Comparison of ENCODE assay signal across 18 cellular contexts in genomic region chr2:176665086-176665485, GRCh38.
DNase-seq lines count a peak whose midpoint lies in the region; ATAC-seq, FAIRE-seq and TF ChIP-seq lines count a peak whose summit lies in the region.
"Had no signal": no experiment of that assay in that cellular context is flagged by ENCODE, and none has a peak within 500 bp of the region (broad histone marks: within the 10 kb centered on the region; RNA-seq: fewer than 3 reads in every experiment).

No MANE protein-coding gene starts in this region.

- TF ChIP-seq CTCF in PC-9 (conservative IDR thresholded peaks at IDR 0.05) (no peak), bronchial epithelial cell (IDR thresholded peaks at IDR 0.05; ENCODE audit: insufficient read depth, low read length, severe bottlenecking) (no peak), type B pancreatic cell (conservative IDR thresholded peaks at IDR 0.05) (no peak), Calu3 (IDR thresholded peaks at IDR 0.05; ENCODE audit: unreplicated experiment) (no peak)

- CTCF ChIA-PET in PC-9 (lab: Charles Lee) (interaction anchor here (1.1 kb wide), 1 partner anchor 11 kb away, joined by 4 read pairs; no protein-coding TSS in a partner anchor), Calu3 (lab: Charles Lee) (interaction anchor here (0.7 to 1.5 kb wide), 6 partner anchors 10 to 655 kb away, joined by 3 to 14 read pairs (median 4); no protein-coding TSS in a partner anchor)

- H4K20me1 ChIP-seq in PC-9 (ENCODE audit: insufficient read depth): no peaks in the 10 kb centered on the region

- ATAC-seq in HG03135 (IDR thresholded peaks at IDR 0.05; ENCODE audit: unreplicated experiment): no peak
- ATAC-seq: HepG2 had no signal

- H3K9me3 ChIP-seq in PC-9 (ENCODE audit: insufficient read depth, low read depth): no peaks in the 10 kb centered on the region
- H3K9me3 ChIP-seq: Caco-2 had no signal

- no peak overlapping the region for H2AFZ ChIP-seq in PC-9

- no peak for FAIRE-seq in bronchial epithelial cell (lab: Jason Lieb, UNC)
- FAIRE-seq: H1, HepG2 had no signal

- H3K4me1 Mint-ChIP-seq in type B pancreatic cell (ENCODE audit: unreplicated experiment) (peaks cover 14% of the 10 kb centered on the region), Calu3 (ENCODE audit: low read depth, unreplicated experiment) (peaks cover 17% of the 10 kb centered on the region)
- H3K4me1 Mint-ChIP-seq: IgD-negative memory B cell had no signal

- intact Hi-C loops in PC-9 (cut with micrococcal nuclease; ENCODE audit: unreplicated experiment): no loop called here
- intact Hi-C loops in Calu3 (cut with micrococcal nuclease; ENCODE audit: unreplicated experiment): no loop called here

- DNase-seq in PC-9 (peak; percentile 8 to 63), bronchial epithelial cell (ENCODE audit: low read depth) (peak; percentile 25), glomerular visceral epithelial cell (ENCODE audit: extremely low spot score) (peak; percentile 31), type B pancreatic cell (ENCODE audit: extremely low spot score, unreplicated experiment) (no peak), NCI-H1694 (lab: John Stamatoyannopoulos, UW) (no peak), Calu3 (no peak)
- DNase-seq: ACHN; AML-193; Caco-2; CD4-positive, alpha-beta T cell; DMS79 treated with DMSO at 0.1 percent for 48 hours; GF-D8; H9 had no signal

- H3K4me3 Mint-ChIP-seq in type B pancreatic cell: no peak overlapping the region
- no peak overlapping the region for H3K4me3 Mint-ChIP-seq in Calu3 (ENCODE audit: low read depth, unreplicated experiment)
- H3K4me3 Mint-ChIP-seq: CD4-positive, alpha-beta T cell; H9; IgD-negative memory B cell had no signal

- BruUV-seq in PC-9 (replicated peaks; lab: Mats Ljungman, UMichigan): no TSS peak
- no TSS peak for BruUV-seq in Calu3 (replicated peaks; lab: Mats Ljungman, UMichigan)

- peak overlapping the region; percentile 35 for H3K27ac Mint-ChIP-seq in type B pancreatic cell
- H3K27ac Mint-ChIP-seq in Calu3 (ENCODE audit: unreplicated experiment): no peak overlapping the region
- H3K27ac Mint-ChIP-seq: CD4-positive, alpha-beta T cell; IgD-negative memory B cell had no signal

- no peak overlapping the region for H3K27ac ChIP-seq in PC-9
- H3K27ac ChIP-seq: C4-2B had no signal

- 0 out of 2 replicates have a peak, but pooled peaks cover 7% of the 10 kb centered on the region for H3K4me1 ChIP-seq in PC-9 (replicated peaks; ENCODE audit: insufficient read depth)
- H3K4me1 ChIP-seq: Caco-2 had no signal

- peaks cover 8% of the 10 kb centered on the region for H3K27me3 Mint-ChIP-seq in type B pancreatic cell
- H3K27me3 Mint-ChIP-seq in Calu3 (ENCODE audit: unreplicated experiment): no peaks in the 10 kb centered on the region

- no peaks in the 10 kb centered on the region for H3K9me2 ChIP-seq in PC-9 (ENCODE audit: insufficient read depth)

- H3K36me3 ChIP-seq in PC-9 (ENCODE audit: low read depth): no peaks in the 10 kb centered on the region
- no peaks in the 10 kb centered on the region for H3K36me3 ChIP-seq in bronchial epithelial cell (ENCODE audit: control insufficient read depth, insufficient read depth, low read length)

- no peaks in the 10 kb centered on the region for H3K79me2 ChIP-seq in PC-9 (ENCODE audit: low read depth)

- no peaks in the 10 kb centered on the region for H3K27me3 ChIP-seq in PC-9 (ENCODE audit: insufficient read depth, low read depth)
- no peaks in the 10 kb centered on the region for H3K27me3 ChIP-seq in bronchial epithelial cell (ENCODE audit: control insufficient read depth, insufficient read depth, low read length)

- no peaks in the 10 kb centered on the region for H3K36me3 Mint-ChIP-seq in type B pancreatic cell
- no peaks in the 10 kb centered on the region for H3K36me3 Mint-ChIP-seq in Calu3 (ENCODE audit: insufficient read depth, unreplicated experiment)
- H3K36me3 Mint-ChIP-seq: IgD-negative memory B cell had no signal

- H3K4me2 ChIP-seq in PC-9: 0 out of 2 replicates have a peak overlapping the region, but pooled peaks have one; percentile 2

- POLR2A ChIA-PET in PC-9 (lab: Charles Lee; ENCODE audit: unreplicated experiment): no interaction called here

- H3K4me3 ChIP-seq in PC-9: no peak overlapping the region
- no peak overlapping the region for H3K4me3 ChIP-seq in bronchial epithelial cell (ENCODE audit: low read depth, low read length)

- no peaks in the 10 kb centered on the region for H3F3A ChIP-seq in PC-9 (ENCODE audit: insufficient read depth, low read depth)

- no peaks in the 10 kb centered on the region for H3K9me3 Mint-ChIP-seq in type B pancreatic cell
- no peaks in the 10 kb centered on the region for H3K9me3 Mint-ChIP-seq in Calu3 (ENCODE audit: low read depth, unreplicated experiment)
- H3K9me3 Mint-ChIP-seq: CD4-positive, alpha-beta T cell; H9; IgD-negative memory B cell had no signal

Comparison
In these comparisons a context has a peak if more than half of its experiments do, and no peak if none do; other contexts are left out.
1. DNase-seq: peak in PC-9 (2 of 2), bronchial epithelial cell (single experiment) and glomerular visceral epithelial cell (single experiment); none in type B pancreatic cell (single experiment), NCI-H1694 (single experiment) and Calu3 (single experiment).